ENCODE assay signal across 20 cellular contexts in genomic region chr22:46694423-46695170, GRCh38.
"Had no signal": no experiment of that assay in that cellular context is flagged by ENCODE, and none has a peak within 500 bp of the region (broad histone marks: within the 10 kb centered on the region; RNA-seq: fewer than 3 reads in every experiment).

No MANE protein-coding gene starts in this region.

- H2AFZ ChIP-seq: hepatocyte, parathyroid adenoma had no signal

- H3K27ac Mint-ChIP-seq: activated T-helper 17 cell treated with anti-CD3 and anti-CD28 coated beads, Interleukin-2, amount 50 U/mL, for 72 hours had no signal

- H3K9ac ChIP-seq: parathyroid adenoma had no signal

- FAIRE-seq: kidney had no signal

- H3K4me3 Mint-ChIP-seq: activated T-helper 17 cell treated with anti-CD3 and anti-CD28 coated beads, Interleukin-2, amount 50 U/mL, for 72 hours; T-cell had no signal

- ATAC-seq: left ventricle myocardium superior, T-cell had no signal

- H3K27me3 ChIP-seq: ascending aorta, hepatocyte, tibial artery, vagina had no signal

- H3K9me3 ChIP-seq: ascending aorta, tibial artery, vagina had no signal

- H3K4me3 ChIP-seq: ascending aorta, coronary artery, hepatocyte, tibial artery, vagina had no signal

- H3K79me2 ChIP-seq: hepatocyte, parathyroid adenoma had no signal

- H3K4me2 ChIP-seq: hepatocyte had no signal

- H3K27ac ChIP-seq: ascending aorta, coronary artery, hepatocyte, parathyroid adenoma, tibial artery, vagina, WERI-Rb-1 had no signal

- H3K4me1 ChIP-seq: ascending aorta, parathyroid adenoma, tibial artery, vagina had no signal

- DNase-seq: activated CD4-positive, alpha-beta T cell treated with anti-CD3 and anti-CD28 coated beads for 48 hours; activated CD8-positive, alpha-beta memory T cell treated with anti-CD3 and anti-CD28 coated beads for 24 hours; activated T-cell treated with anti-CD3 and anti-CD28 coated beads for 4 hours; effector memory CD4-positive, alpha-beta T cell; erythroblast; kidney; left ventricle myocardium superior; mesendoderm; retina; stimulated activated CD4-positive, alpha-beta T cell treated with anti-CD3 and anti-CD28 coated beads, Interleukin-15, amount 100 ng/mL, for 24 hours; stimulated activated CD4-positive, alpha-beta T cell treated with anti-CD3 and anti-CD28 coated beads, Interleukin-4, amount 100 ng/mL, for 24 hours; T-cell; tibial artery; WERI-Rb-1 had no signal

- H3K9me3 Mint-ChIP-seq: activated T-helper 17 cell treated with anti-CD3 and anti-CD28 coated beads, Interleukin-2, amount 50 U/mL, for 72 hours; T-cell had no signal

- H3K27me3 Mint-ChIP-seq: activated T-helper 17 cell treated with anti-CD3 and anti-CD28 coated beads, Interleukin-2, amount 50 U/mL, for 72 hours; T-cell had no signal

- H3K4me1 Mint-ChIP-seq: activated T-helper 17 cell treated with anti-CD3 and anti-CD28 coated beads, Interleukin-2, amount 50 U/mL, for 72 hours had no signal
